In the genomic region with DNA sequence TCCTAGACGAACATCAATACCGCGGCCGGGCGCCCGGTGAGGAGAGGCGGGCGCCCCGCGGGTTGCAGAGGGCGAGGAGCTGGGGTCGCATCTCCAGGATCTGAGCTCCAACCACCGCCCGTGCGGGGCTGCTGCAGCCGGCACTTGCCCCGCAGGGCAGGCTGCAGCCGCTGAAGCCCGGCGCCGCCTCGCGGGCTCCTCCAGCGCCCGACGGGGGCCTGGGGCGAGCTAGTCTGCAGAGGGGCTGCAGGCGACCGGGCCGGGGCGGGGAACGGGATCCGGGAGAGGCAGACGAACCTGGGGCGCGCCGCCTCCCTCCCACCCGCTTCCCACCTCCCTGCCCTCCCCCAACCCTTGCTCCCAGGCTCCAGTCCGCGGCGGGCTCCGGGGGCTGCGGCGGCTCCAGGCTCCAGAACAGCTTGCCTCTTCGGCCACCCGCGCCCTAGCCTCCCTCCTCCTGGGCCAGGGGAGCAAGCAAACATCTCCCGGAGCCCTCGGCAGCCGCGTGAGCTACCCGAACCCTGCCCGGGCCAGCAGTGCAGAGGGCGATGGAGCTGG, we compare ENCODE assay signal across 8 cellular contexts. TPM values are rescaled to one million over a fixed set of nuclear protein-coding genes. Genes with fewer than 3 reads are reported as not detected.
DNase-seq lines count a peak whose midpoint lies in the region; ATAC-seq and TF ChIP-seq lines count a peak whose summit lies in the region.

No MANE protein-coding gene starts in this region.

- H3K9me3 Mint-ChIP-seq in activated T-helper 1 cell treated with anti-CD3 and anti-CD28 coated beads, Interleukin-12 subunit alpha, Interleukin-12 subunit beta, Interleukin-2, Interleukin-4 antibody, amounts not matched to agents 30 ng/mL and 10 ng/mL and 1 ng/mL, durations not matched to agents 14 hours and 24 hours and 36 hours: no peaks in the 10 kb centered on the region

- H2AFZ ChIP-seq in IMR-90 (replicated peaks; ENCODE audit: low read length, poor library complexity) (peak overlapping the region; percentile 91), mesenchymal stem cell (ENCODE audit: low read depth, low read length) (peak overlapping the region; percentile 91)

- dilution Hi-C loops in IMR-90 (cut with HindIII; ENCODE audit: low sequenced_read_pairs, unreplicated experiment): no loop called here

- no peaks in the 10 kb centered on the region for H3K9me3 ChIP-seq in IMR-90 (ENCODE audit: control insufficient read depth, insufficient read depth, low read length)
- no peaks in the 10 kb centered on the region for H3K9me3 ChIP-seq in mesenchymal stem cell (ENCODE audit: control insufficient read depth, low read length)

- H3K9me1 ChIP-seq in IMR-90 (ENCODE audit: insufficient read depth, low read length): peaks cover 2% of the 10 kb centered on the region; the same call in 1 of the 2 replicates

- TF ChIP-seq RAD21 in IMR-90 (IDR thresholded peaks at IDR 0.05; ENCODE audit: low read length): no peak

- H3K79me1 ChIP-seq in IMR-90 (ENCODE audit: low read depth in 1 of 2, low read length in 2 of 2): peaks cover 6 to 29% of the 10 kb centered on the region in 2 experiments
- no peaks in the 10 kb centered on the region for H3K79me1 ChIP-seq in mesenchymal stem cell (replicated peaks; ENCODE audit: low read length, poor library complexity, severe bottlenecking)

- H3K27ac ChIP-seq in IMR-90 (ENCODE audit: insufficient read depth, low read length): peak overlapping the region; percentile 53
- no peak overlapping the region for H3K27ac ChIP-seq in mesenchymal stem cell (ENCODE audit: low read length, poor library complexity, severe bottlenecking)

- no peaks in the 10 kb centered on the region for H3K36me3 Mint-ChIP-seq in activated T-helper 1 cell treated with anti-CD3 and anti-CD28 coated beads, Interleukin-12 subunit alpha, Interleukin-12 subunit beta, Interleukin-2, Interleukin-4 antibody, amounts not matched to agents 30 ng/mL and 10 ng/mL and 1 ng/mL, durations not matched to agents 14 hours and 24 hours and 36 hours (ENCODE audit: low read depth)

- ATAC-seq in IMR-90 (ENCODE audit: low read depth) (peak; percentile 9), HG02852 (IDR thresholded peaks at IDR 0.05; ENCODE audit: unreplicated experiment) (no peak), HG03457 (IDR thresholded peaks at IDR 0.05; ENCODE audit: unreplicated experiment) (no peak)

- H3K18ac ChIP-seq in IMR-90 (ENCODE audit: low read depth, low read length) (no peak overlapping the region; the same call in 1 of the 2 replicates), mesenchymal stem cell (ENCODE audit: low read depth in 1 of 2, low read length in 2 of 2) (peak overlapping the region; percentile 74 to 98)

- TF ChIP-seq POLR2A in IMR-90 (IDR thresholded peaks at IDR 0.05; ENCODE audit: low read depth, low read length): no peak

- H3K27me3 Mint-ChIP-seq in activated T-helper 1 cell treated with anti-CD3 and anti-CD28 coated beads, Interleukin-12 subunit alpha, Interleukin-12 subunit beta, Interleukin-2, Interleukin-4 antibody, amounts not matched to agents 30 ng/mL and 10 ng/mL and 1 ng/mL, durations not matched to agents 14 hours and 24 hours and 36 hours (ENCODE audit: insufficient read depth): peaks cover 64% of the 10 kb centered on the region

- H4K91ac ChIP-seq in IMR-90 (ENCODE audit: insufficient read depth, low read depth, low read length): no peak overlapping the region
- H4K91ac ChIP-seq in mesenchymal stem cell (ENCODE audit: low read length): peak overlapping the region; percentile 46

- H3K4me1 ChIP-seq in IMR-90 (ENCODE audit: control insufficient read depth, insufficient read depth, low read length) (peaks cover 6% of the 10 kb centered on the region), mesenchymal stem cell (ENCODE audit: control insufficient read depth, insufficient read depth, low read depth, low read length) (peaks cover 40% of the 10 kb centered on the region)

- H3K9ac ChIP-seq in IMR-90 (ENCODE audit: low read depth, low read length) (peak overlapping the region; percentile 60), mesenchymal stem cell (ENCODE audit: low read length) (peak overlapping the region; percentile 94)

- no peak overlapping the region; the same call in 1 of the 2 replicates for H3K56ac ChIP-seq in IMR-90 (ENCODE audit: extremely low read depth, insufficient read depth, low read length)

- H3K4ac ChIP-seq in IMR-90 (ENCODE audit: low read depth, low read length) (peak overlapping the region; percentile 14; the same call in 1 of the 2 replicates), mesenchymal stem cell (ENCODE audit: low read depth in 1 of 2, low read length in 2 of 2) (peak overlapping the region in 1 of 2 experiments; percentile 24)

- peaks cover 7% of the 10 kb centered on the region for H3K4me1 Mint-ChIP-seq in activated T-helper 1 cell treated with anti-CD3 and anti-CD28 coated beads, Interleukin-12 subunit alpha, Interleukin-12 subunit beta, Interleukin-2, Interleukin-4 antibody, amounts not matched to agents 30 ng/mL and 10 ng/mL and 1 ng/mL, durations not matched to agents 14 hours and 24 hours and 36 hours (ENCODE audit: low read depth)

- H3K4me3 ChIP-seq in IMR-90 (ENCODE audit: insufficient read depth, low read depth, low read length): peak overlapping the region; percentile 57
- H3K4me3 ChIP-seq in mesenchymal stem cell (ENCODE audit: insufficient read depth in 1 of 2, low read depth in 1 of 2, low read length in 2 of 2): peak overlapping the region; percentile 76 to 82

- WGBS in IMR-90 (ENCODE audit: extremely low coverage in 2 of 2, insufficient read length in 1 of 2), 2 experiments: 1% methylated on average over 22 of the region's 54 CpGs; no CpG with 5 or more reads in 1 of the 2 experiments
- under 1% methylated on average over 42 of the region's 54 CpGs for WGBS in mesenchymal stem cell

- H2AK5ac ChIP-seq in IMR-90 (ENCODE audit: low read depth, low read length): no peak overlapping the region
- no peak overlapping the region for H2AK5ac ChIP-seq in mesenchymal stem cell (ENCODE audit: low read length, severe bottlenecking)

- no TSS peak for BruUV-seq in IMR-90 (replicated peaks; lab: Mats Ljungman, UMichigan)

- CTCF ChIA-PET in IMR-90 (lab: Yijun Ruan, JAX): interaction anchor here (0.6 to 2.0 kb wide), 7 partner anchors 8 to 663 kb away, joined by 3 to 8 read pairs (median 4); no protein-coding TSS in a partner anchor

- no peaks in the 10 kb centered on the region for H3K27me3 ChIP-seq in IMR-90 (ENCODE audit: control insufficient read depth, insufficient read depth, low read length)
- peaks cover 21 to 79% of the 10 kb centered on the region in 2 experiments for H3K27me3 ChIP-seq in mesenchymal stem cell (ENCODE audit: control insufficient read depth in 1 of 2, insufficient read depth in 1 of 2, low read length in 2 of 2)

- H3K36me3 ChIP-seq in IMR-90 (ENCODE audit: control insufficient read depth, insufficient read depth, low read length) (no peaks in the 10 kb centered on the region), mesenchymal stem cell (ENCODE audit: control insufficient read depth in 1 of 2, insufficient read depth in 2 of 2, low read depth in 1 of 2, low read length in 2 of 2) (no peaks in the 10 kb centered on the region)

- no peak overlapping the region for H2BK120ac ChIP-seq in IMR-90 (ENCODE audit: low read depth, low read length)
- H2BK120ac ChIP-seq in mesenchymal stem cell (ENCODE audit: low read depth, low read length): no peak overlapping the region

- peak overlapping the region; percentile 42 to 65; a peak in 3 of 4 replicates for H4K8ac ChIP-seq in IMR-90 (ENCODE audit: low read depth in 2 of 2, low read length in 2 of 2)
- peak overlapping the region; percentile 76 for H4K8ac ChIP-seq in mesenchymal stem cell (ENCODE audit: low read length)

- H2BK15ac ChIP-seq in IMR-90 (ENCODE audit: low read depth, low read length): no peak overlapping the region
- peak overlapping the region; percentile 81 for H2BK15ac ChIP-seq in mesenchymal stem cell (ENCODE audit: low read depth, poor library complexity, severe bottlenecking)

- no peak overlapping the region for H2BK20ac ChIP-seq in IMR-90 (ENCODE audit: low read depth, low read length)

- H4K20me1 ChIP-seq in IMR-90 (ENCODE audit: insufficient read depth, low read length): no peaks in the 10 kb centered on the region

- H3K4me2 ChIP-seq in IMR-90 (ENCODE audit: low read depth, low read length) (peak overlapping the region; percentile 86), mesenchymal stem cell (ENCODE audit: low read length, poor library complexity, severe bottlenecking) (peak overlapping the region; percentile 99)

- peak overlapping the region; percentile 68 for H2AK9ac ChIP-seq in IMR-90 (replicated peaks; ENCODE audit: low read depth, low read length, poor library complexity)

- H3K27ac Mint-ChIP-seq in activated T-helper 1 cell treated with anti-CD3 and anti-CD28 coated beads, Interleukin-12 subunit alpha, Interleukin-12 subunit beta, Interleukin-2, Interleukin-4 antibody, amounts not matched to agents 30 ng/mL and 10 ng/mL and 1 ng/mL, durations not matched to agents 14 hours and 24 hours and 36 hours: no peak overlapping the region

- H2BK12ac ChIP-seq in mesenchymal stem cell (ENCODE audit: low read length in 2 of 2): peak overlapping the region in 1 of 2 experiments; percentile 51

- DNase-seq in AG08396 (ENCODE audit: low spot score) (peak; percentile 34), IMR-90 (no peak), ecto neural progenitor cell (ENCODE audit: low spot score) (peak; percentile 81), mesenchymal stem cell (no peak), foreskin melanocyte (no peak)
- no peak for DNase-seq in activated T-helper 1 cell treated with anti-CD3 and anti-CD28 coated beads, Interleukin-12 subunit alpha, Interleukin-12 subunit beta, Interleukin-2, Interleukin-4 antibody, amounts not matched to agents 30 ng/mL and 10 ng/mL and 1 ng/mL, durations not matched to agents 14 hours and 24 hours and 36 hours (ENCODE audit: low spot score)

- 0 out of 2 replicates have a peak overlapping the region, but pooled peaks have one; percentile 28 for H3K14ac ChIP-seq in IMR-90 (replicated peaks; ENCODE audit: low read depth, low read length)
- peak overlapping the region in 1 of 2 experiments; percentile 78 for H3K14ac ChIP-seq in mesenchymal stem cell (ENCODE audit: low read length in 2 of 2)

- POLR2A ChIA-PET in IMR-90 (lab: Charles Lee; ENCODE audit: unreplicated experiment): no interaction called here

- no peak overlapping the region for H4K5ac ChIP-seq in IMR-90 (ENCODE audit: low read depth, low read length)

- peak overlapping the region; percentile 8; the same call in 1 of the 2 replicates for H3K23ac ChIP-seq in IMR-90 (ENCODE audit: low read depth, low read length)
- H3K23ac ChIP-seq in mesenchymal stem cell (ENCODE audit: low read length in 2 of 2): peak overlapping the region in 1 of 2 experiments; percentile 66

- intact Hi-C loops in IMR-90 (cut with micrococcal nuclease): loop anchor here (2.0 to 10.0 kb wide), 2 partner anchors 203 to 335 kb away; no protein-coding TSS in a partner anchor
- intact Hi-C loops in activated T-helper 1 cell treated with anti-CD3 and anti-CD28 coated beads, Interleukin-12 subunit alpha, Interleukin-12 subunit beta, Interleukin-2, Interleukin-4 antibody, amounts not matched to agents 30 ng/mL and 10 ng/mL and 1 ng/mL, durations not matched to agents 14 hours and 24 hours and 36 hours (cut with micrococcal nuclease): no loop called here

- TF ChIP-seq CTCF in IMR-90 (conservative IDR thresholded peaks at IDR 0.05; ENCODE audit: low read depth, low read length): no peak

- no peak overlapping the region for H3K4me3 Mint-ChIP-seq in activated T-helper 1 cell treated with anti-CD3 and anti-CD28 coated beads, Interleukin-12 subunit alpha, Interleukin-12 subunit beta, Interleukin-2, Interleukin-4 antibody, amounts not matched to agents 30 ng/mL and 10 ng/mL and 1 ng/mL, durations not matched to agents 14 hours and 24 hours and 36 hours

- in situ Hi-C loops in IMR-90 (cut with MboI; ENCODE audit: low sequenced_read_pairs): loop anchor here (10.0 kb wide), 1 partner anchor 345 kb away; no protein-coding TSS in a partner anchor

- peak overlapping the region; percentile 19 for H2BK5ac ChIP-seq in IMR-90 (ENCODE audit: low read depth, low read length, poor library complexity, severe bottlenecking)
- H2BK5ac ChIP-seq in mesenchymal stem cell (ENCODE audit: low read depth, low read length, poor library complexity, severe bottlenecking): no peak overlapping the region

RNA-seq across cellular contexts. Expression of gene TENM4, which starts 0.9 kb away (rescaled TPM):
- total RNA-seq in IMR-90 (2012; rRNA removed): 9.0 and 9.2 TPM in 2 replicates
- polyA plus RNA-seq in IMR-90 (2012; rRNA removed): 7.4 and 7.6 TPM in 2 replicates
- polyA plus RNA-seq in IMR-90 (2012; cell fraction: cytosol; rRNA removed): 8.1 and 12.3 TPM in 2 replicates
- polyA plus RNA-seq in IMR-90 (2012; cell fraction: nucleus; rRNA removed; ENCODE audit: low replicate concordance): 6.6 and 12.5 TPM in 2 replicates
- 3.1 TPM for polyA plus RNA-seq in mesenchymal stem cell (2013, experiment 1 of 2)
- polyA plus RNA-seq in mesenchymal stem cell (2013, experiment 2 of 2): 9.1 TPM
- 0.03 TPM in 1 of 2 replicates, not detected in the other for total RNA-seq in activated T-helper 1 cell treated with anti-CD3 and anti-CD28 coated beads, Interleukin-12 subunit alpha, Interleukin-12 subunit beta, Interleukin-2, Interleukin-4 antibody, amounts not matched to agents 30 ng/mL and 10 ng/mL and 1 ng/mL, durations not matched to agents 14 hours and 24 hours and 36 hours

Comparison
In these comparisons a context has a peak if more than half of its experiments do, and no peak if none do; other contexts are left out.
1. DNase-seq: peak in AG08396 (single experiment) and ecto neural progenitor cell (single experiment); none in IMR-90 (single experiment), mesenchymal stem cell (single experiment), activated T-helper 1 cell treated with anti-CD3 and anti-CD28 coated beads, Interleukin-12 subunit alpha, Interleukin-12 subunit beta, Interleukin-2, Interleukin-4 antibody, amounts not matched to agents 30 ng/mL and 10 ng/mL and 1 ng/mL, durations not matched to agents 14 hours and 24 hours and 36 hours (single experiment) and foreskin melanocyte (single experiment).